ENCODE assay signal across 8 cellular contexts in the genomic region with DNA sequence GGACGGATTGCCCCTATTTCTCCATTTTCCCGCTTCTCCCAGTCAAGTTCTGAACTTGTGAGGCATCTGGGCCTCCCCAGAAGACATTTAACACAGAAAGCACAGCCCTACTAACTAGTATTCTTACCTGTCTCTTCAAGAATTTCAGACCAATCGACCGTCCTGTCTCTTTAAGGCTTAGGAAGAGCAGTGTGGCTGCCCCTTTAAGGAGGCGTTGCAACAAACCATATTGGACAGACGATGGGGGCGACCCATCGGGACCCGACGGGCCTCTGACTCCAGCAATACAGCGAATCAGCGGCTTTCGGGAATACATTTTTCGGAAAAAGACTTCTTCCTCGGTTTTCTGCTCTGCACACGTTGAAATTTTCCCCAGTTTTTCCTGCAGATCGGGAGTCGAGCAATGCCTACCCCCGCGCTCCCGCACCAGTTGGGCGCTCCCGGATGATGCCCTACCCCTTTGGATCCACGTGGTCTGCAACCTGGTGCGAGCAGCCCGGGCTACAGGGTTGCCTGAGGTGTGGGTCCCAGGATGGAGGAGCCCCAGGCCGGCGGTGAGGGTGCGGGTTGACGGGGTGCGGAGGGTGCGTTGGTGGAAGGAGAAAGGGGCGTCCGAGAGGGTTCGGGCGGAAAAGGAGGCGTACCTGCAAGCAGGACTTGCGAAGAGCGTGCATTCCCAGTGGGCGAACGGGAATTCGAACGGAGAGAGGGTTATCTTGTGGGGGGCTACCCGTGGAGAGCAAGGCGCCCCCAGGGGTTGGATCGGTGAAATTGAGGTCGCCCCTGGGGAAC. TPM values are rescaled to one million over a fixed set of nuclear protein-coding genes. Genes with fewer than 3 reads are reported as not detected.
DNase-seq lines count a peak whose midpoint lies in the region; ATAC-seq, FAIRE-seq and TF ChIP-seq lines count a peak whose summit lies in the region.

A gene with protein sequence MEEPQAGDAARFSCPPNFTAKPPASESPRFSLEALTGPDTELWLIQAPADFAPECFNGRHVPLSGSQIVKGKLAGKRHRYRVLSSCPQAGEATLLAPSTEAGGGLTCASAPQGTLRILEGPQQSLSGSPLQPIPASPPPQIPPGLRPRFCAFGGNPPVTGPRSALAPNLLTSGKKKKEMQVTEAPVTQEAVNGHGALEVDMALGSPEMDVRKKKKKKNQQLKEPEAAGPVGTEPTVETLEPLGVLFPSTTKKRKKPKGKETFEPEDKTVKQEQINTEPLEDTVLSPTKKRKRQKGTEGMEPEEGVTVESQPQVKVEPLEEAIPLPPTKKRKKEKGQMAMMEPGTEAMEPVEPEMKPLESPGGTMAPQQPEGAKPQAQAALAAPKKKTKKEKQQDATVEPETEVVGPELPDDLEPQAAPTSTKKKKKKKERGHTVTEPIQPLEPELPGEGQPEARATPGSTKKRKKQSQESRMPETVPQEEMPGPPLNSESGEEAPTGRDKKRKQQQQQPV (plus strand): TSS at position 480 of the 792 bp plus-strand sequence. CDS start 53 bp downstream, at position 533.

- no peak for TF ChIP-seq CTCF in GM20000 (IDR thresholded peaks at IDR 0.05; ENCODE audit: extremely low read depth, missing control alignments)
- TF ChIP-seq CTCF in H1 (IDR thresholded peaks at IDR 0.05; ENCODE audit: control extremely low read depth in 1 of 3, insufficient read depth in 1 of 3, low read depth in 1 of 3, low read length in 3 of 3): no peak

- H3K79me1 ChIP-seq in H1 (ENCODE audit: low read depth, low read length) (peaks cover 9% of the 10 kb centered on the region; the same call in 1 of the 2 replicates), mesenchymal stem cell (replicated peaks; ENCODE audit: low read length, poor library complexity, severe bottlenecking) (peaks cover 30% of the 10 kb centered on the region)

- peak in 1 of 2 experiments; percentile 99; a peak in 2 of 3 replicates for TF ChIP-seq EP300 in H1 (IDR thresholded peaks at IDR 0.05; ENCODE audit: borderline replicate concordance in 1 of 2, low read depth in 2 of 2, low read length in 2 of 2)

- WGBS in H1 (ENCODE audit: extremely low coverage in 1 of 2, insufficient coverage in 1 of 2, insufficient read length in 1 of 2, insufficient replicate concordance in 2 of 2, low coverage in 1 of 2, low lambda C conversion rate in 2 of 2, missing lambda C conversion rate in 1 of 2), 2 experiments: 1% methylated on average over 45 of the region's 47 CpGs; no CpG with 5 or more reads in 1 of the 2 experiments
- WGBS in mesenchymal stem cell: under 1% methylated on average over 47 of the region's 47 CpGs

- H3K4me3 ChIP-seq in H1 (ENCODE audit: extremely low read depth in 1 of 4, insufficient read depth in 2 of 4, low read depth in 3 of 4, low read length in 4 of 4) (peak within 1 kb of the TSS; percentile 69 to 96 (median 91)), mesenchymal stem cell (ENCODE audit: insufficient read depth in 1 of 2, low read depth in 1 of 2, low read length in 2 of 2) (peak within 1 kb of the TSS; percentile 95 to 97)

- ATAC-seq in activated CD8-positive, alpha-beta memory T cell treated with anti-CD3 and anti-CD28 coated beads, Interleukin-2, amount 10 ng/mL, durations not matched to agents 7 days and 5 days: peak; percentile 80

- CTCF ChIA-PET in activated CD8-positive, alpha-beta memory T cell treated with anti-CD3 and anti-CD28 coated beads, Interleukin-2, amount 10 ng/mL, durations not matched to agents 7 days and 5 days (lab: Charles Lee): interaction anchor here (1.0 to 3.6 kb wide), 4 partner anchors 33 to 79 kb away, joined by 3 to 13 read pairs (median 4); no protein-coding TSS in a partner anchor
- CTCF ChIA-PET in H1 (lab: Charles Lee; ENCODE audit: partially characterized antibody): interaction anchor here (0.8 to 2.4 kb wide), 4 partner anchors 23 to 80 kb away, joined by 3 to 11 read pairs (median 4); no protein-coding TSS in a partner anchor

- FAIRE-seq in HTR-8/SVneo (lab: Jason Lieb, UNC) (no peak), H1 (lab: Jason Lieb, UNC) (no peak)

- TF ChIP-seq POLR2A in H1 (IDR thresholded peaks at IDR 0.05; ENCODE audit: control extremely low read depth in 1 of 2, low read depth in 2 of 2, low read length in 2 of 2): peak in 1 of 2 experiments; percentile 77; a peak in 2 of 3 replicates

- H3K36me3 ChIP-seq in H1 (ENCODE audit: control insufficient read depth in 2 of 4, insufficient read depth in 4 of 4, low read length in 3 of 4) (peaks cover 0 to 6% (median 1%) of the 10 kb centered on the region in 4 experiments; a peak in 3 of 8 replicates), mesenchymal stem cell (ENCODE audit: control insufficient read depth in 1 of 2, insufficient read depth in 2 of 2, low read depth in 1 of 2, low read length in 2 of 2) (peaks cover 9 to 20% of the 10 kb centered on the region in 2 experiments)

- H4K91ac ChIP-seq in H1 (replicated peaks; ENCODE audit: insufficient read length, low read length) (peak within 1 kb of the TSS; percentile 90), mesenchymal stem cell (ENCODE audit: low read length) (peak within 1 kb of the TSS; percentile 79)

- peaks cover 0 to 6% of the 10 kb centered on the region in 2 experiments for H4K20me1 ChIP-seq in H1 (replicated peaks in 1 of 2; ENCODE audit: control insufficient read depth in 1 of 2, insufficient read depth in 2 of 2, low read length in 2 of 2)

- H3K27me3 ChIP-seq in H1 (replicated peaks in 1 of 4; ENCODE audit: control insufficient read depth in 3 of 4, extremely low read depth in 1 of 4, insufficient read depth in 3 of 4, low read length in 3 of 4): peaks cover 0 to 5% (median 2%) of the 10 kb centered on the region in 4 experiments; a peak in 2 of 7 replicates
- H3K27me3 ChIP-seq in mesenchymal stem cell (ENCODE audit: control insufficient read depth in 1 of 2, insufficient read depth in 1 of 2, low read length in 2 of 2): no peaks in the 10 kb centered on the region

- H4K8ac ChIP-seq in H1 (ENCODE audit: extremely low read depth, insufficient read depth, low read length) (peak within 1 kb of the TSS; percentile 93), mesenchymal stem cell (ENCODE audit: low read length) (peak within 1 kb of the TSS; percentile 66)

- H3K4me1 ChIP-seq in H1 (replicated peaks in 1 of 4; ENCODE audit: control insufficient read depth in 3 of 4, insufficient read depth in 4 of 4, low read length in 3 of 4) (peaks cover 3 to 21% (median 11%) of the 10 kb centered on the region in 4 experiments; a peak in 5 of 7 replicates), mesenchymal stem cell (ENCODE audit: control insufficient read depth, insufficient read depth, low read depth, low read length) (peaks cover 31% of the 10 kb centered on the region)

- H3K4me1 Mint-ChIP-seq in activated CD8-positive, alpha-beta memory T cell treated with anti-CD3 and anti-CD28 coated beads, Interleukin-2, amount 10 ng/mL, durations not matched to agents 7 days and 5 days: peaks cover 31% of the 10 kb centered on the region

- H3K4me3 Mint-ChIP-seq in activated CD8-positive, alpha-beta memory T cell treated with anti-CD3 and anti-CD28 coated beads, Interleukin-2, amount 10 ng/mL, durations not matched to agents 7 days and 5 days: peak within 1 kb of the TSS; percentile 94

- H3K9me3 ChIP-seq in H1 (ENCODE audit: insufficient read depth in 2 of 2, low read depth in 1 of 2, low read length in 1 of 2) (no peaks in the 10 kb centered on the region), mesenchymal stem cell (ENCODE audit: control insufficient read depth, low read length) (no peaks in the 10 kb centered on the region)

- H2BK12ac ChIP-seq in H1 (ENCODE audit: low read depth, low read length): peak within 1 kb of the TSS; percentile 94
- peak within 1 kb of the TSS in 1 of 2 experiments; percentile 70 for H2BK12ac ChIP-seq in mesenchymal stem cell (ENCODE audit: low read length in 2 of 2)

- no peak for TF ChIP-seq RAD21 in H1 (IDR thresholded peaks at IDR 0.05 in 1 of 2, conservative IDR thresholded peaks at IDR 0.05 in 1 of 2; ENCODE audit: low read depth in 2 of 2, low read length in 2 of 2)

- H3K27ac Mint-ChIP-seq in activated CD8-positive, alpha-beta memory T cell treated with anti-CD3 and anti-CD28 coated beads, Interleukin-2, amount 10 ng/mL, durations not matched to agents 7 days and 5 days: peak within 1 kb of the TSS; percentile 88

- peak within 1 kb of the TSS; percentile 97 for H3K18ac ChIP-seq in H1 (ENCODE audit: extremely low read depth, low read length)
- H3K18ac ChIP-seq in mesenchymal stem cell (ENCODE audit: low read depth in 1 of 2, low read length in 2 of 2): peak within 1 kb of the TSS; percentile 89 to 93

- H3K9me3 Mint-ChIP-seq in activated CD8-positive, alpha-beta memory T cell treated with anti-CD3 and anti-CD28 coated beads, Interleukin-2, amount 10 ng/mL, durations not matched to agents 7 days and 5 days (ENCODE audit: low read depth): no peaks in the 10 kb centered on the region

- H3K9ac ChIP-seq in H1 (replicated peaks in 1 of 4; ENCODE audit: extremely low read depth in 1 of 4, low read depth in 3 of 4, low read length in 3 of 4) (peak within 1 kb of the TSS; percentile 55 to 98 (median 98)), mesenchymal stem cell (ENCODE audit: low read length) (peak within 1 kb of the TSS; percentile 98)

- H3K4me2 ChIP-seq in H1 (ENCODE audit: insufficient read depth in 1 of 2, low read depth in 2 of 2, low read length in 2 of 2): peak within 1 kb of the TSS; percentile 92 to 97
- peak within 1 kb of the TSS; percentile 97 for H3K4me2 ChIP-seq in mesenchymal stem cell (ENCODE audit: low read length, poor library complexity, severe bottlenecking)

- H3K14ac ChIP-seq in H1 (ENCODE audit: insufficient read length): no peak within 1 kb of the TSS
- peak within 1 kb of the TSS in 1 of 2 experiments; percentile 86 for H3K14ac ChIP-seq in mesenchymal stem cell (ENCODE audit: low read length in 2 of 2)

- peak; percentile 97 for DNase-seq in COLO829 (ENCODE audit: low spot score)
- DNase-seq in GM20000 (ENCODE audit: low spot score): peak; percentile 85
- peak; percentile 89 for DNase-seq in HTR-8/SVneo (ENCODE audit: insufficient read length, low spot score)
- peak; percentile 78 for DNase-seq in NOMO-1 treated with dmso at 0.1 percent for 144 hours (lab: John Stamatoyannopoulos, UW; ENCODE audit: unreplicated experiment)
- peak; percentile 87 for DNase-seq in activated CD8-positive, alpha-beta memory T cell treated with anti-CD3 and anti-CD28 coated beads, Interleukin-2, amount 10 ng/mL, durations not matched to agents 7 days and 5 days
- DNase-seq in H1 (ENCODE audit: low read depth in 1 of 2, low spot score in 2 of 2): peak in 1 of 2 experiments; percentile 92
- DNase-seq in mesenchymal stem cell: peak; percentile 92
- peak; percentile 63 for DNase-seq in stimulated activated CD8-positive, alpha-beta memory T cell treated with anti-CD3 and anti-CD28 coated beads, Interleukin-12 subunit alpha, Interleukin-12 subunit beta, amount 100 ng/mL, for 24 hours (ENCODE audit: extremely low read depth)

- peak within 1 kb of the TSS; percentile 99 for H2BK5ac ChIP-seq in H1 (ENCODE audit: low read depth, low read length)
- H2BK5ac ChIP-seq in mesenchymal stem cell (ENCODE audit: low read depth, low read length, poor library complexity, severe bottlenecking): peak within 1 kb of the TSS; percentile 99

- H3K23ac ChIP-seq in H1 (ENCODE audit: insufficient read length): no peak within 1 kb of the TSS
- H3K23ac ChIP-seq in mesenchymal stem cell (ENCODE audit: low read length in 2 of 2): peak within 1 kb of the TSS in 1 of 2 experiments; percentile 46

- no peak within 1 kb of the TSS for H2BK20ac ChIP-seq in H1 (ENCODE audit: low read length)

- H2BK15ac ChIP-seq in H1 (ENCODE audit: low read length) (peak within 1 kb of the TSS; percentile 88; the same call in 1 of the 2 replicates), mesenchymal stem cell (ENCODE audit: low read depth, poor library complexity, severe bottlenecking) (peak within 1 kb of the TSS; percentile 90)

- H3K36me3 Mint-ChIP-seq in activated CD8-positive, alpha-beta memory T cell treated with anti-CD3 and anti-CD28 coated beads, Interleukin-2, amount 10 ng/mL, durations not matched to agents 7 days and 5 days: peaks cover 4% of the 10 kb centered on the region

- peaks cover 0 to 8% of the 10 kb centered on the region in 2 experiments; a peak in 1 of 4 replicates for H3K79me2 ChIP-seq in H1 (ENCODE audit: control insufficient read depth in 1 of 2, insufficient read depth in 2 of 2, low read length in 2 of 2)

- H3K27me3 Mint-ChIP-seq in activated CD8-positive, alpha-beta memory T cell treated with anti-CD3 and anti-CD28 coated beads, Interleukin-2, amount 10 ng/mL, durations not matched to agents 7 days and 5 days: peaks cover 30% of the 10 kb centered on the region

- H2BK120ac ChIP-seq in H1 (replicated peaks; ENCODE audit: low read depth, low read length) (peak within 1 kb of the TSS; percentile 92), mesenchymal stem cell (ENCODE audit: low read depth, low read length) (peak within 1 kb of the TSS; percentile 98)

- H2AFZ ChIP-seq in H1 (ENCODE audit: low read length) (peak within 1 kb of the TSS; percentile 87), mesenchymal stem cell (ENCODE audit: low read depth, low read length) (peak within 1 kb of the TSS; percentile 85)

- H3K56ac ChIP-seq in H1 (replicated peaks; ENCODE audit: insufficient read length, low read depth, low read length): peak within 1 kb of the TSS; percentile 88

- H3K23me2 ChIP-seq in H1 (ENCODE audit: low read depth, low read length): peaks cover 19% of the 10 kb centered on the region

- H3K4ac ChIP-seq in H1 (replicated peaks; ENCODE audit: insufficient read length, low read depth, low read length): peak within 1 kb of the TSS; percentile 78
- peak within 1 kb of the TSS; percentile 57 to 88 for H3K4ac ChIP-seq in mesenchymal stem cell (ENCODE audit: low read depth in 1 of 2, low read length in 2 of 2)

- H3K27ac ChIP-seq in H1 (ENCODE audit: low read depth, low read length) (peak within 1 kb of the TSS; percentile 99), mesenchymal stem cell (ENCODE audit: low read length, poor library complexity, severe bottlenecking) (peak within 1 kb of the TSS; percentile 100)

- peak within 1 kb of the TSS; percentile 95 for H2AK5ac ChIP-seq in H1 (ENCODE audit: low read depth, low read length)
- no peak within 1 kb of the TSS for H2AK5ac ChIP-seq in mesenchymal stem cell (ENCODE audit: low read length, severe bottlenecking)

- POLR2A ChIA-PET in H1 (lab: Charles Lee; ENCODE audit: partially characterized antibody): interaction anchor here (0.6 to 3.4 kb wide), 21 partner anchors 8 to 93 kb away, joined by 3 to 19 read pairs (median 4); a partner anchor contains a TSS

- H4K5ac ChIP-seq in H1 (ENCODE audit: insufficient read length, low read depth, low read length): peak within 1 kb of the TSS; percentile 82

RNA-seq across cellular contexts. Expression of the gene that starts here (rescaled TPM):
- 10 to 100 TPM in 1 of 2 experiments, 1 to 10 TPM in 1; 8.9 to 12.2 TPM for total RNA-seq in activated CD8-positive, alpha-beta memory T cell treated with anti-CD3 and anti-CD28 coated beads, Interleukin-2, amount 10 ng/mL, durations not matched to agents 7 days and 5 days
- total RNA-seq in H1 (2021; fragmentation: NEBNext Ultra II Directional; extraction: Animal tissue kit (Norgen Biotek cat#: 25700)): 34.8 and 38.0 TPM in 2 replicates
- polyA plus RNA-seq in H1 (2011; rRNA removed): 16.8 and 18.4 TPM in 2 replicates
- 16.6 TPM for polyA plus RNA-seq in H1 (2011; cell fraction: cytosol; rRNA removed)
- polyA plus RNA-seq in H1 (2011; cell fraction: nucleus; rRNA removed): 10.3 TPM
- 20.0 to 27.9 TPM (median 23.6 TPM) in 4 replicates for polyA plus RNA-seq in H1 (2012, experiment 1 of 2)
- 18.3 TPM for polyA plus RNA-seq in H1 (2012, experiment 2 of 2)
- polyA plus RNA-seq in H1 (2013, experiment 1 of 2): 42.2 TPM
- 43.6 TPM for polyA plus RNA-seq in H1 (2013, experiment 2 of 2)
- polyA minus RNA-seq in H1 (2011; rRNA and poly(A)+ RNA removed): 8.2 and 8.3 TPM in 2 replicates
- 21.5 TPM for polyA minus RNA-seq in H1 (2011; cell fraction: cytosol; rRNA and poly(A)+ RNA removed)
- 14.5 TPM for polyA minus RNA-seq in H1 (2011; cell fraction: nucleus; rRNA and poly(A)+ RNA removed)
- polyA plus RNA-seq in mesenchymal stem cell (2013, experiment 1 of 2): 6.0 TPM
- 6.5 TPM for polyA plus RNA-seq in mesenchymal stem cell (2013, experiment 2 of 2)
